ENCODE assay signal across 7 cellular contexts in genomic region chr12:56721721-56722120, GRCh38. TPM values are rescaled to one million over a fixed set of nuclear protein-coding genes. Genes with fewer than 3 reads are reported as not detected.
DNase-seq lines count a peak whose midpoint lies in the region; ATAC-seq and TF ChIP-seq lines count a peak whose summit lies in the region.
"Had no signal": no experiment of that assay in that cellular context is flagged by ENCODE, and none has a peak within 500 bp of the region (broad histone marks: within the 10 kb centered on the region; RNA-seq: fewer than 3 reads in every experiment).

No MANE protein-coding gene starts in this region.

- DNase-seq in activated naive CD4-positive, alpha-beta T cell treated with Interleukin-2 at 50 U/mL for 16 hours = no peak
- DNase-seq in esophagus squamous epithelium (lab: John Stamatoyannopoulos, UW) (no peak), suprapubic skin (ENCODE audit: low spot score in 2 of 2) (no peak), RPMI8226 (no peak)
- DNase-seq: Peyer's patch had no signal

- TF ChIP-seq POLR2A in esophagus squamous epithelium (IDR thresholded peaks at IDR 0.05) (no peak), suprapubic skin (IDR thresholded peaks at IDR 0.05) (no peak)

- peaks cover 67% of the 10 kb centered on the region for H3K4me1 Mint-ChIP-seq in activated naive CD4-positive, alpha-beta T cell treated with anti-CD3 and anti-CD28 coated beads, Interleukin-2, amount 50 U/mL, for 24 hours

- TF ChIP-seq CTCF in esophagus squamous epithelium (IDR thresholded peaks at IDR 0.05) = no peak
- no peak for TF ChIP-seq CTCF in suprapubic skin (IDR thresholded peaks at IDR 0.05)

- peaks cover 49% of the 10 kb centered on the region for H3K36me3 Mint-ChIP-seq in activated naive CD4-positive, alpha-beta T cell treated with anti-CD3 and anti-CD28 coated beads, Interleukin-2, amount 50 U/mL, for 24 hours

- H3K27me3 ChIP-seq in esophagus squamous epithelium (no peaks in the 10 kb centered on the region), suprapubic skin (no peaks in the 10 kb centered on the region)
- H3K27me3 ChIP-seq: Peyer's patch had no signal

- H3K9me3 Mint-ChIP-seq in activated naive CD4-positive, alpha-beta T cell treated with anti-CD3 and anti-CD28 coated beads, Interleukin-2, amount 50 U/mL, for 24 hours = no peaks in the 10 kb centered on the region

- H3K36me3 ChIP-seq in esophagus squamous epithelium (peaks cover 0 to 50% (median 17%) of the 10 kb centered on the region in 3 donors), suprapubic skin (peaks cover 27% of the 10 kb centered on the region)

- H3K27ac Mint-ChIP-seq in activated naive CD4-positive, alpha-beta T cell treated with anti-CD3 and anti-CD28 coated beads, Interleukin-2, amount 50 U/mL, for 24 hours = peak overlapping the region; percentile 85

- peak overlapping the region; percentile 91 to 96 (median 93) for H3K27ac ChIP-seq in esophagus squamous epithelium
- peak overlapping the region; percentile 98 for H3K27ac ChIP-seq in suprapubic skin

- 16 to 30% methylated on average over 2 of the region's 2 CpGs for WGBS in esophagus squamous epithelium, 2 donors
- WGBS in suprapubic skin = 28% methylated on average over 2 of the region's 2 CpGs

- no peak for ATAC-seq in HG02763 (IDR thresholded peaks at IDR 0.05; ENCODE audit: unreplicated experiment)

- intact Hi-C loops in esophagus squamous epithelium (cut with DNase I) = loop anchor here (5.0 to 10.0 kb wide), 2 partner anchors 34 to 77 kb away; partner anchors contain the start of genes ATP5F1B and PTGES3

- no peaks in the 10 kb centered on the region for H3K9me3 ChIP-seq in esophagus squamous epithelium
- H3K9me3 ChIP-seq in suprapubic skin = no peaks in the 10 kb centered on the region
- H3K9me3 ChIP-seq: Peyer's patch had no signal

- H3K4me3 Mint-ChIP-seq in activated naive CD4-positive, alpha-beta T cell treated with anti-CD3 and anti-CD28 coated beads, Interleukin-2, amount 50 U/mL, for 24 hours = peak overlapping the region; percentile 97

- H3K4me1 ChIP-seq in esophagus squamous epithelium (peaks cover 41 to 85% (median 67%) of the 10 kb centered on the region in 3 donors), suprapubic skin (peaks cover 76% of the 10 kb centered on the region)

- H3K27me3 Mint-ChIP-seq in activated naive CD4-positive, alpha-beta T cell treated with anti-CD3 and anti-CD28 coated beads, Interleukin-2, amount 50 U/mL, for 24 hours = no peaks in the 10 kb centered on the region

- no peak for TF ChIP-seq EP300 in suprapubic skin (IDR thresholded peaks at IDR 0.05)

- peak overlapping the region in 3 of 4 donors; percentile 13 to 78 (median 75) for H3K4me3 ChIP-seq in esophagus squamous epithelium
- H3K4me3 ChIP-seq in suprapubic skin = peak overlapping the region; percentile 82

RNA-seq across cellular contexts. Expression of gene NACA, which starts 3.4 kb away (rescaled TPM):
- total RNA-seq in esophagus squamous epithelium (1,000 to 10,000 TPM; 1,083 to 1,907 (median 1,546) TPM), suprapubic skin (1,000 to 10,000 TPM; 1,068 to 1,481 (median 1,369) TPM)

RNA-seq across cellular contexts. Expression of gene PRIM1, which starts 30.4 kb away (rescaled TPM):
- total RNA-seq in esophagus squamous epithelium (10 to 100 TPM in 2 of 4 donors, 1 to 10 TPM in 2; 3.7 to 30.3 (median 10.6) TPM), suprapubic skin (10 to 100 TPM in 2 of 4 donors, 1 to 10 TPM in 2; 9.1 to 12.4 (median 10.3) TPM)

RNA-seq across cellular contexts. Expression of gene PTGES3, which starts 33.6 kb away (rescaled TPM):
- 100 to 1,000 TPM in 2 of 4 donors, 10 to 100 TPM in 2; 61.9 to 157 (median 100) TPM for total RNA-seq in esophagus squamous epithelium
- 10 to 100 TPM; 51.7 to 71.2 (median 69.9) TPM for total RNA-seq in suprapubic skin

RNA-seq across cellular contexts. Expression of gene HSD17B6, which starts 41.4 kb away (rescaled TPM):
- total RNA-seq in esophagus squamous epithelium = 10 to 100 TPM in 1 of 4 donors, 1 to 10 TPM in 1, under 1 TPM in 1, not detected in 1; 0.88 to 13.2 (median 5.6) TPM
- total RNA-seq in suprapubic skin = 1 to 10 TPM in 1 of 4 donors, under 1 TPM in 3; 0.38 to 2.4 (median 0.61) TPM
